5 cellular contexts compared by ENCODE assay signal in genomic region chr3:159605776-159606175, GRCh38.
"Had no signal": no experiment of that assay in that cellular context is flagged by ENCODE, and none has a peak within 500 bp of the region (broad histone marks: within the 10 kb centered on the region; RNA-seq: fewer than 3 reads in every experiment).

No MANE protein-coding gene starts in this region.

- H3K4me1 Mint-ChIP-seq: GM23338, H9 had no signal

- H3K4me3 ChIP-seq: GM23338, K562 had no signal

- H3K4me3 Mint-ChIP-seq: GM23338, H9 had no signal

- DNase-seq: H9, HCEC 1CT, IMR-90 had no signal

- H3K9me3 Mint-ChIP-seq: GM23338, H9 had no signal

- H3K27ac Mint-ChIP-seq: GM23338, H9 had no signal
